Comparison of ENCODE assay signal across 1 cellular context in the genomic region with DNA sequence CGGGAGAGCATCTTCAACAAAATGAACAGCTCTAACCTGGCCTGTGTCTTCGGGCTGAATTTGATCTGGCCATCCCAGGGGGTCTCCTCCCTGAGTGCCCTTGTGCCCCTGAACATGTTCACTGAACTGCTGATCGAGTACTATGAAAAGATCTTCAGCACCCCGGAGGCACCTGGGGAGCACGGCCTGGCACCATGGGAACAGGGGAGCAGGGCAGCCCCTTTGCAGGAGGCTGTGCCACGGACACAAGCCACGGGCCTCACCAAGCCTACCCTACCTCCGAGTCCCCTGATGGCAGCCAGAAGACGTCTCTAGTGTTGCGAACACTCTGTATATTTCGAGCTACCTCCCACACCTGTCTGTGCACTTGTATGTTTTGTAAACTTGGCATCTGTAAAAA.
TF ChIP-seq lines count a peak whose summit lies in the region.

No MANE protein-coding gene starts in this region.

TF ChIP-seq in H1, 55 proteins besides CTCF, POLR2A, EP300 and RAD21 (continued from another document):
- TF ChIP-seq, protein P1, sequence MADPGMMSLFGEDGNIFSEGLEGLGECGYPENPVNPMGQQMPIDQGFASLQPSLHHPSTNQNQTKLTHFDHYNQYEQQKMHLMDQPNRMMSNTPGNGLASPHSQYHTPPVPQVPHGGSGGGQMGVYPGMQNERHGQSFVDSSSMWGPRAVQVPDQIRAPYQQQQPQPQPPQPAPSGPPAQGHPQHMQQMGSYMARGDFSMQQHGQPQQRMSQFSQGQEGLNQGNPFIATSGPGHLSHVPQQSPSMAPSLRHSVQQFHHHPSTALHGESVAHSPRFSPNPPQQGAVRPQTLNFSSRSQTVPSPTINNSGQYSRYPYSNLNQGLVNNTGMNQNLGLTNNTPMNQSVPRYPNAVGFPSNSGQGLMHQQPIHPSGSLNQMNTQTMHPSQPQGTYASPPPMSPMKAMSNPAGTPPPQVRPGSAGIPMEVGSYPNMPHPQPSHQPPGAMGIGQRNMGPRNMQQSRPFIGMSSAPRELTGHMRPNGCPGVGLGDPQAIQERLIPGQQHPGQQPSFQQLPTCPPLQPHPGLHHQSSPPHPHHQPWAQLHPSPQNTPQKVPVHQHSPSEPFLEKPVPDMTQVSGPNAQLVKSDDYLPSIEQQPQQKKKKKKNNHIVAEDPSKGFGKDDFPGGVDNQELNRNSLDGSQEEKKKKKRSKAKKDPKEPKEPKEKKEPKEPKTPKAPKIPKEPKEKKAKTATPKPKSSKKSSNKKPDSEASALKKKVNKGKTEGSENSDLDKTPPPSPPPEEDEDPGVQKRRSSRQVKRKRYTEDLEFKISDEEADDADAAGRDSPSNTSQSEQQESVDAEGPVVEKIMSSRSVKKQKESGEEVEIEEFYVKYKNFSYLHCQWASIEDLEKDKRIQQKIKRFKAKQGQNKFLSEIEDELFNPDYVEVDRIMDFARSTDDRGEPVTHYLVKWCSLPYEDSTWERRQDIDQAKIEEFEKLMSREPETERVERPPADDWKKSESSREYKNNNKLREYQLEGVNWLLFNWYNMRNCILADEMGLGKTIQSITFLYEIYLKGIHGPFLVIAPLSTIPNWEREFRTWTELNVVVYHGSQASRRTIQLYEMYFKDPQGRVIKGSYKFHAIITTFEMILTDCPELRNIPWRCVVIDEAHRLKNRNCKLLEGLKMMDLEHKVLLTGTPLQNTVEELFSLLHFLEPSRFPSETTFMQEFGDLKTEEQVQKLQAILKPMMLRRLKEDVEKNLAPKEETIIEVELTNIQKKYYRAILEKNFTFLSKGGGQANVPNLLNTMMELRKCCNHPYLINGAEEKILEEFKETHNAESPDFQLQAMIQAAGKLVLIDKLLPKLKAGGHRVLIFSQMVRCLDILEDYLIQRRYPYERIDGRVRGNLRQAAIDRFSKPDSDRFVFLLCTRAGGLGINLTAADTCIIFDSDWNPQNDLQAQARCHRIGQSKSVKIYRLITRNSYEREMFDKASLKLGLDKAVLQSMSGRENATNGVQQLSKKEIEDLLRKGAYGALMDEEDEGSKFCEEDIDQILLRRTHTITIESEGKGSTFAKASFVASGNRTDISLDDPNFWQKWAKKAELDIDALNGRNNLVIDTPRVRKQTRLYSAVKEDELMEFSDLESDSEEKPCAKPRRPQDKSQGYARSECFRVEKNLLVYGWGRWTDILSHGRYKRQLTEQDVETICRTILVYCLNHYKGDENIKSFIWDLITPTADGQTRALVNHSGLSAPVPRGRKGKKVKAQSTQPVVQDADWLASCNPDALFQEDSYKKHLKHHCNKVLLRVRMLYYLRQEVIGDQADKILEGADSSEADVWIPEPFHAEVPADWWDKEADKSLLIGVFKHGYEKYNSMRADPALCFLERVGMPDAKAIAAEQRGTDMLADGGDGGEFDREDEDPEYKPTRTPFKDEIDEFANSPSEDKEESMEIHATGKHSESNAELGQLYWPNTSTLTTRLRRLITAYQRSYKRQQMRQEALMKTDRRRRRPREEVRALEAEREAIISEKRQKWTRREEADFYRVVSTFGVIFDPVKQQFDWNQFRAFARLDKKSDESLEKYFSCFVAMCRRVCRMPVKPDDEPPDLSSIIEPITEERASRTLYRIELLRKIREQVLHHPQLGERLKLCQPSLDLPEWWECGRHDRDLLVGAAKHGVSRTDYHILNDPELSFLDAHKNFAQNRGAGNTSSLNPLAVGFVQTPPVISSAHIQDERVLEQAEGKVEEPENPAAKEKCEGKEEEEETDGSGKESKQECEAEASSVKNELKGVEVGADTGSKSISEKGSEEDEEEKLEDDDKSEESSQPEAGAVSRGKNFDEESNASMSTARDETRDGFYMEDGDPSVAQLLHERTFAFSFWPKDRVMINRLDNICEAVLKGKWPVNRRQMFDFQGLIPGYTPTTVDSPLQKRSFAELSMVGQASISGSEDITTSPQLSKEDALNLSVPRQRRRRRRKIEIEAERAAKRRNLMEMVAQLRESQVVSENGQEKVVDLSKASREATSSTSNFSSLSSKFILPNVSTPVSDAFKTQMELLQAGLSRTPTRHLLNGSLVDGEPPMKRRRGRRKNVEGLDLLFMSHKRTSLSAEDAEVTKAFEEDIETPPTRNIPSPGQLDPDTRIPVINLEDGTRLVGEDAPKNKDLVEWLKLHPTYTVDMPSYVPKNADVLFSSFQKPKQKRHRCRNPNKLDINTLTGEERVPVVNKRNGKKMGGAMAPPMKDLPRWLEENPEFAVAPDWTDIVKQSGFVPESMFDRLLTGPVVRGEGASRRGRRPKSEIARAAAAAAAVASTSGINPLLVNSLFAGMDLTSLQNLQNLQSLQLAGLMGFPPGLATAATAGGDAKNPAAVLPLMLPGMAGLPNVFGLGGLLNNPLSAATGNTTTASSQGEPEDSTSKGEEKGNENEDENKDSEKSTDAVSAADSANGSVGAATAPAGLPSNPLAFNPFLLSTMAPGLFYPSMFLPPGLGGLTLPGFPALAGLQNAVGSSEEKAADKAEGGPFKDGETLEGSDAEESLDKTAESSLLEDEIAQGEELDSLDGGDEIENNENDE (IDR thresholded peaks at IDR 0.05; ENCODE audit: insufficient replicate concordance, low read length): no peak
- TF ChIP-seq CHD1 (IDR thresholded peaks at IDR 0.05; ENCODE audit: low read depth, low read length) (no peak), JUND (IDR thresholded peaks at IDR 0.05; ENCODE audit: low read length) (no peak), HDAC2 (IDR thresholded peaks at IDR 0.05; ENCODE audit: borderline replicate concordance in 1 of 2, low read depth in 2 of 2, low read length in 2 of 2) (no peak), SRF (IDR thresholded peaks at IDR 0.05; ENCODE audit: low read depth, low read length) (no peak), TAF7 (optimal IDR thresholded peaks at IDR 0.05; ENCODE audit: borderline replicate concordance, low read depth, low read length) (no peak), CHD2 (IDR thresholded peaks at IDR 0.05; ENCODE audit: low read length) (no peak)
- TF ChIP-seq, protein P2, sequence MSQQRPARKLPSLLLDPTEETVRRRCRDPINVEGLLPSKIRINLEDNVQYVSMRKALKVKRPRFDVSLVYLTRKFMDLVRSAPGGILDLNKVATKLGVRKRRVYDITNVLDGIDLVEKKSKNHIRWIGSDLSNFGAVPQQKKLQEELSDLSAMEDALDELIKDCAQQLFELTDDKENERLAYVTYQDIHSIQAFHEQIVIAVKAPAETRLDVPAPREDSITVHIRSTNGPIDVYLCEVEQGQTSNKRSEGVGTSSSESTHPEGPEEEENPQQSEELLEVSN (IDR thresholded peaks at IDR 0.05): no peak
